In the genomic region with DNA sequence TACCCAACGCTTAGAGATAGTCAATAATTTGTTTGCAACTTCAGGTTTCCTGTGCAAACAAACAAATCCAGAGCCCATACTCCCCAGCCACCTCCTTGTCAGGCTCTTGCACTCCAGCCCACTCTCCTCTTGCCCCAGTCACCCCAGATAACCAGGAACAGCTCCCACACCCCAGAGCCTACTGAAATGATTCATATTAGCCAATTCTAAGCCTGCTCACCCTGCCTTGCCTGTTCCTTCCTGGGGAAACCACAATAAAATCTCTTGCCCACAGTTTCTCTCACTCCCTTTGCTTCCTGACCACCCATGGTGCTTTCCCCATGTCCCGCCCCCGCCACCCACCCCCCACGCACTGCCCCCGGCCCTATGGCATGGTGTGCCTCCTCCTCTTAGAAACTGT, we compare ENCODE assay signal across 1 cellular context.
TF ChIP-seq lines count a peak whose summit lies in the region.

No MANE protein-coding gene starts in this region.

TF ChIP-seq in K562, 482 proteins besides CTCF, POLR2A, EP300 and RAD21 (continued from another document):
- TF ChIP-seq, protein P1, sequence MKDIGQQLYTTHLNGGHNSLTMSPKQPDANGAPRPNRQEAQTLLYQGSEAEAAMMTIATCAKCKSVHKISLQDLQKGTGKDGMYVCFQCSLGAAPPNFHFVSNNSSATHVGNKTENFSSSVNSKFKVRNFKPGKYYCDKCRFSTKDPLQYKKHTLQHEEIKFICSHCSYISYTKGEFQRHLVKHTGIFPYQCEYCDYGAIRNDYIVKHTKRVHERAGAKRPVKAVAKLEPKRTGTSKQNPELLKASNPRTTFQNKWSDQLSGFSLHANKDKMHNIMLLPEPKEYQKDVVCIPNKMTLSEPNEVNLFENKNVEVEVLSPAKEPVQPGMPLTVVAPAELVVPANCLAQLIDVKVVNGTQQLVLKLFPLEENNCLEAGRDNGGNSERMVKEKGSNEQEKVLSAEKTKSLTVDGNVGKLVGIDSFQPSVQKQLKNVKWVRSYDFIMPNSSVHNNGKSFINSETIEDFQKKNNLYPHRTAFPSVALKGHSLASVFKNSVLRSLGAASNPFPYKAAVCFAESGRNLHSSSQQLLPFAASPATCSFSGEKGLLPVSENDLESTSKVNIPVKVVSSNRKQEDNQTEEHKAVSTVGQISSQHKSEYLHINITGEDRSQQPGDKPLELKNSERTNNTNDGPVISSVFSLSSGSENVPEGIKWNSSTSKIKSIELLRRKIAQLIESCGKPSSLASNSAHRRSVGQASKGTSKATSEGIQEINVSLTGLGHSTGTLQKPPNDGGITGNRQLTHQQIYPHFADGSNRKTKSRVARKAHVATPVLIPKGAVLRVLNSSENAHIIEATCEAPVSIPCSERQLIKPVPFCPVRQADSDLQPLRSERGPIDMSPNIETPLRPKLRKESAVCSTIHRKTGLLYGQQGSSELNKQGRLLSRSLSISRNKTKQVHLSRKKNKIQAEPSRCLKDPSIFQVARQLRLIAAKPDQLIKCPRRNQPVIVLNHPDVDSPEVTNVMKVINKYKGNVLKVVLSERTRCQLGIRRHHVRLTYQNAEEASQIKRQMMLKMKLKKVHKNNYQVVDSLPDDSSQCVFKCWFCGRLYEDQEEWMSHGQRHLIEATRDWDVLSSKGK (CRISPR knock-in tag; IDR thresholded peaks at IDR 0.05): no peak
- TF ChIP-seq, protein P2, sequence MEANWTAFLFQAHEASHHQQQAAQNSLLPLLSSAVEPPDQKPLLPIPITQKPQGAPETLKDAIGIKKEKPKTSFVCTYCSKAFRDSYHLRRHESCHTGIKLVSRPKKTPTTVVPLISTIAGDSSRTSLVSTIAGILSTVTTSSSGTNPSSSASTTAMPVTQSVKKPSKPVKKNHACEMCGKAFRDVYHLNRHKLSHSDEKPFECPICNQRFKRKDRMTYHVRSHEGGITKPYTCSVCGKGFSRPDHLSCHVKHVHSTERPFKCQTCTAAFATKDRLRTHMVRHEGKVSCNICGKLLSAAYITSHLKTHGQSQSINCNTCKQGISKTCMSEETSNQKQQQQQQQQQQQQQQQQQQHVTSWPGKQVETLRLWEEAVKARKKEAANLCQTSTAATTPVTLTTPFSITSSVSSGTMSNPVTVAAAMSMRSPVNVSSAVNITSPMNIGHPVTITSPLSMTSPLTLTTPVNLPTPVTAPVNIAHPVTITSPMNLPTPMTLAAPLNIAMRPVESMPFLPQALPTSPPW (CRISPR knock-in tag; IDR thresholded peaks at IDR 0.05): peak; percentile 57
- TF ChIP-seq MTA3 (IDR thresholded peaks at IDR 0.05; ENCODE audit: borderline replicate concordance) (no peak), CBFA2T3 (IDR thresholded peaks at IDR 0.05) (peak; percentile 56), RCOR1 (IDR thresholded peaks at IDR 0.05; ENCODE audit: borderline replicate concordance in 1 of 2, low read depth in 2 of 2, low read length in 2 of 2) (0 out of 4 replicates have a peak, but pooled peaks of 1 of the 2 experiments have one; percentile 4), CEBPG (CRISPR knock-in tag; IDR thresholded peaks at IDR 0.05) (no peak), CEBPG (tag; conservative IDR thresholded peaks at IDR 0.05 in 1 of 2, IDR thresholded peaks at IDR 0.05 in 1 of 2) (0 out of 4 replicates have a peak, but pooled peaks of 1 of the 2 experiments have one; percentile 29), NR2C2 (CRISPR knock-in tag; IDR thresholded peaks at IDR 0.05) (no peak), NR2C2 (tag; IDR thresholded peaks at IDR 0.05) (peak; percentile 22; the same call in 1 of the 2 replicates), EGR1 (conservative IDR thresholded peaks at IDR 0.05) (0 out of 2 replicates have a peak, but pooled peaks have one; percentile 22)
TF ChIP-seq in K562: peak in this region for 8.
